8 cellular contexts compared by ENCODE assay signal in the genomic region with DNA sequence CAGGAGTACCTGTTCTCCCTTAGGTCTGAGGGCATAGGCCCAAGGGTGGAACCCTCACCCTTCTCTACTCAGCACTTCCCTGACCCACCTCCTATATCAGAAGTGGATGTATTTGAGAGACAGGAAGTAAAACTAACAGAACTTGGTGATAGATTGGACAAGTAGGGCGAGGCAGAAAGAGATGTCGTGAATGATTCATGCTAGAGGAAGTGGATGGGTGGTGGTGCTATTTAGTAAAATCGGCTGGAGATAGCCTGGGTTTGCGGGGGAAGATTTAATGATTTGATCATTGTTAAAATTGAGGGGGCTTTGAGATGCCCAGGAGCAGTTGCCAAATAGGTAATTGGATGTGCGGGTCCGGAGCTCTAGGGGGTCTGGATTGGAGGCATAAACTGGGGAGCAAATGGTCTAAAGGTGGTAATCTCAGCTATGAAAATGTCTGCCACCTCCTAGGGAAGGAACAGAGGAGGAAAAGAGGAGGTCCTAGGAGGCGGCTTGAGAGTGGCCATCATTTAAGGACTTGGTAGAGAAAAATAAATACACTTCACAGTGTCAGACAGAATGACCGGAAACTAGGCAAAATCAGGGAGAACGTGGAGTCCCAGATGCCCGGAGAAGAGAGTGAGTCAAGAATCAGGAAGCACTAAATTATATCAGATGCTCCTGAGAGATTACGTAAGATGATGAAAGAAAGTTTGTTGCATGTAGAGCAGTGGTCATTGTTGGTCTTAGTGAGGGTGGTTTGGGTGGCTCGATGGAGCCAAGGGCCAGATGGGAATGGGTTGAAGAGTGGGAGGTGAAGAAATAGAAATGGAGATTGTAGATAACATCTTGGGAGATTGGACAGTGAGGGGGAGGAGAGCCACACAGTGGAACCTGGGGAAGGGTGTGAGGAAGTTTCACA.
DNase-seq lines count a peak whose midpoint lies in the region; ATAC-seq, FAIRE-seq and TF ChIP-seq lines count a peak whose summit lies in the region.

No MANE protein-coding gene starts in this region.

- H3K4me1 Mint-ChIP-seq in central memory CD8-positive, alpha-beta T cell, result peaks cover 12% of the 10 kb centered on the region

- no peak overlapping the region for H2AFZ ChIP-seq in mammary epithelial cell (ENCODE audit: low read depth, low read length)

- intact Hi-C loops in mammary epithelial cell (cut with micrococcal nuclease), result no loop called here

- H3K36me3 ChIP-seq in small intestine (ENCODE audit: control insufficient read depth in 2 of 2, insufficient read depth in 2 of 2, low read length in 2 of 2), result no peaks in the 10 kb centered on the region
- H3K36me3 ChIP-seq in mammary epithelial cell (ENCODE audit: insufficient read depth, low read length), result no peaks in the 10 kb centered on the region

- no peaks in the 10 kb centered on the region for H3K9me3 ChIP-seq in small intestine (ENCODE audit: control insufficient read depth, low read depth)
- no peaks in the 10 kb centered on the region for H3K9me3 ChIP-seq in mammary epithelial cell (replicated peaks; ENCODE audit: insufficient read depth, low read length)

- no peaks in the 10 kb centered on the region for H3K27me3 ChIP-seq in small intestine (ENCODE audit: control insufficient read depth in 2 of 2, insufficient read depth in 2 of 2, low read length in 2 of 2)
- no peaks in the 10 kb centered on the region for H3K27me3 ChIP-seq in mammary epithelial cell (ENCODE audit: insufficient read depth, low read length)

- H3K4me1 ChIP-seq in small intestine (ENCODE audit: control insufficient read depth in 2 of 2, insufficient read depth in 1 of 2, low read depth in 1 of 2, low read length in 1 of 2), result no peaks in the 10 kb centered on the region
- no peaks in the 10 kb centered on the region for H3K4me1 ChIP-seq in mammary epithelial cell (ENCODE audit: insufficient read depth, low read length)

- no peak overlapping the region for H3K9ac ChIP-seq in mammary epithelial cell (ENCODE audit: insufficient read depth, low read length)

- 64 to 73% (median 64%) methylated on average over 12 of the region's 12 CpGs for whole genome bisulfite sequencing in small intestine, 3 donors
- 82% methylated on average over 12 of the region's 12 CpGs for WGBS in mammary epithelial cell (ENCODE audit: low coverage, missing lambda C conversion rate)

- ATAC-seq in central memory CD8-positive, alpha-beta T cell (replicated peaks; ENCODE audit: extremely low read depth, poor library complexity, severe bottlenecking), result peak; percentile 62
- ATAC-seq in HG03196 (IDR thresholded peaks at IDR 0.05; ENCODE audit: unreplicated experiment), result no peak

- H3K4me3 Mint-ChIP-seq in central memory CD8-positive, alpha-beta T cell, result no peak overlapping the region

- no TSS peak for BruUV-seq in mammary epithelial cell (replicated peaks; lab: Mats Ljungman, UMichigan)

- no peak overlapping the region for H3K4me2 ChIP-seq in mammary epithelial cell (ENCODE audit: insufficient read depth, low read depth, low read length)

- H3K27ac ChIP-seq in small intestine (ENCODE audit: low read depth in 1 of 2, low read length in 1 of 2) (peak overlapping the region in 1 of 2 donors; percentile 76), mammary epithelial cell (ENCODE audit: insufficient read depth, low read depth, low read length) (no peak overlapping the region)

- no peaks in the 10 kb centered on the region for H4K20me1 ChIP-seq in mammary epithelial cell (ENCODE audit: insufficient read depth, low read length)

- peak; percentile 6 for DNase-seq in activated CD4-positive, alpha-beta T cell treated with anti-CD3 and anti-CD28 coated beads for 48 hours
- DNase-seq in activated CD4-positive, alpha-beta T cell treated with anti-CD3 and anti-CD28 coated beads, Interleukin-2, amount 50 U/mL, for 48 hours, result no peak
- DNase-seq in NOMO-1 (lab: John Stamatoyannopoulos, UW; ENCODE audit: unreplicated experiment in 2 of 2) (peak; percentile 90 to 97), small intestine (peak; percentile 61), mammary epithelial cell (no peak), germinal center (ENCODE audit: low spot score) (no peak)
- no peak for DNase-seq in central memory CD8-positive, alpha-beta T cell (ENCODE audit: low spot score in 2 of 2)

- no peaks in the 10 kb centered on the region for H3K9me3 Mint-ChIP-seq in central memory CD8-positive, alpha-beta T cell

- H3K4me3 ChIP-seq in small intestine (ENCODE audit: low read depth in 1 of 2, low read length in 2 of 2) (no peak overlapping the region), mammary epithelial cell (replicated peaks in 1 of 3; ENCODE audit: insufficient read depth in 1 of 3, low read depth in 2 of 3, low read length in 3 of 3) (no peak overlapping the region)

- FAIRE-seq in small intestine (lab: Jason Lieb, UNC), result no peak

- no peak for TF ChIP-seq CTCF in mammary epithelial cell (conservative IDR thresholded peaks at IDR 0.05 in 1 of 2, IDR thresholded peaks at IDR 0.05 in 1 of 2; ENCODE audit: extremely low read depth in 1 of 2, insufficient read depth in 1 of 2, low read depth in 1 of 2, low read length in 2 of 2)

- dilution Hi-C loops in mammary epithelial cell (cut with HindIII; ENCODE audit: low sequenced_read_pairs), result no loop called here

- H3K79me2 ChIP-seq in mammary epithelial cell (ENCODE audit: insufficient read depth, low read length), result no peaks in the 10 kb centered on the region

- H3K27me3 Mint-ChIP-seq in central memory CD8-positive, alpha-beta T cell, result no peaks in the 10 kb centered on the region

- CTCF ChIA-PET in mammary epithelial cell (lab: Charles Lee; ENCODE audit: low non-redundant PET), result no interaction called here

- in situ Hi-C loops in mammary epithelial cell (cut with MboI; ENCODE audit: low sequenced_read_pairs in 2 of 2), result no loop called here

- peak overlapping the region; percentile 23 for H3K27ac Mint-ChIP-seq in central memory CD8-positive, alpha-beta T cell (ENCODE audit: low read depth)

- no peaks in the 10 kb centered on the region for H3K36me3 Mint-ChIP-seq in central memory CD8-positive, alpha-beta T cell (ENCODE audit: insufficient read depth)

Comparison
In these comparisons a context has a peak if more than half of its experiments do, and no peak if none do; other contexts are left out.
1. DNase-seq: peak in activated CD4-positive, alpha-beta T cell treated with anti-CD3 and anti-CD28 coated beads for 48 hours (single experiment), NOMO-1 (2 of 2) and small intestine (single experiment); none in activated CD4-positive, alpha-beta T cell treated with anti-CD3 and anti-CD28 coated beads, Interleukin-2, amount 50 U/mL, for 48 hours (0 of 2), central memory CD8-positive, alpha-beta T cell (0 of 2), mammary epithelial cell (single experiment) and germinal center (single experiment).